Comparison of ENCODE assay signal across 14 cellular contexts in the genomic region with DNA sequence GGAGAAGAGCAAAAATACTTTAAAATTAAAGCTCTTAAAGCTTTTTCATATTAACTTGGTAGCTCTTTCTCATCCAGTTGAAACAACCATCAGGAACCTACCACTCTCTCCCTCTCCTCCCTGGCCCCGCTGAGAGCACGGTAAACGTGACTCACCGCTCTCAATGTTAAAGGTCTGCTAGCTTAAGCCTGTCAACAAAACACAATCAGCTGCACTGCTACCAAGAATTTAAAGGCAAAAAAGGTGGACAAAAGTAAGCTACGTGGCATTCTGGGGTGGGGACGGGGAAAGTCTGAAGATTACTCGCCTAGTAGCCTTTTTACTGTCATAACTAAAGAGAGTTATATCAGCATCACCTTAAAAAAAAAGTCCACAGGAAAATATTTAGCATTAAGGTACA. TPM values are rescaled to one million over a fixed set of nuclear protein-coding genes. Genes with fewer than 3 reads are reported as not detected.
DNase-seq lines count a peak whose midpoint lies in the region; ATAC-seq, FAIRE-seq and TF ChIP-seq lines count a peak whose summit lies in the region.
"Had no signal": no experiment of that assay in that cellular context is flagged by ENCODE, and none has a peak within 500 bp of the region (broad histone marks: within the 10 kb centered on the region; RNA-seq: fewer than 3 reads in every experiment).

No MANE protein-coding gene starts in this region.

- H3K27me3 ChIP-seq in Caco-2 (replicated peaks; ENCODE audit: control insufficient read depth, insufficient read depth, low read length) (no peaks in the 10 kb centered on the region), GM23248 (replicated peaks; ENCODE audit: insufficient read depth) (no peaks in the 10 kb centered on the region), astrocyte (ENCODE audit: insufficient read depth, low read length) (no peaks in the 10 kb centered on the region)
- H3K27me3 ChIP-seq: testis had no signal

- intact Hi-C loops in Caco-2 (cut with micrococcal nuclease; ENCODE audit: unreplicated experiment): no loop called here

- H3K4me3 ChIP-seq in Caco-2 (ENCODE audit: low read depth, low read length) (no peak overlapping the region), GM23248 (no peak overlapping the region), astrocyte (ENCODE audit: insufficient read depth, low read depth, low read length) (no peak overlapping the region)
- H3K4me3 ChIP-seq: testis had no signal

- H3K27ac Mint-ChIP-seq in Caco-2 (ENCODE audit: unreplicated experiment): no peak overlapping the region
- no peak overlapping the region for H3K27ac Mint-ChIP-seq in astrocyte (ENCODE audit: unreplicated experiment)
- H3K27ac Mint-ChIP-seq: activated CD4-positive, alpha-beta T cell treated with anti-CD3 and anti-CD28 coated beads, Interleukin-2, amount 10 ng/mL, durations not matched to agents 7 days and 5 days; activated naive CD8-positive, alpha-beta T cell treated with anti-CD3 and anti-CD28 coated beads, Interleukin-2, amount 10 ng/mL, durations not matched to agents 7 days and 5 days; natural killer cell treated with Interleukin-12 subunit alpha and Interleukin-12 subunit beta and Interleukin-15 and Interleukin-18, amount 100 ng/mL, for 72 hours had no signal

- H3K36me3 Mint-ChIP-seq in Caco-2 (ENCODE audit: insufficient read depth, unreplicated experiment): peaks cover 67% of the 10 kb centered on the region
- H3K36me3 Mint-ChIP-seq in astrocyte (ENCODE audit: low read depth, unreplicated experiment): peaks cover 4% of the 10 kb centered on the region
- H3K36me3 Mint-ChIP-seq: natural killer cell treated with Interleukin-12 subunit alpha and Interleukin-12 subunit beta and Interleukin-15 and Interleukin-18, amount 100 ng/mL, for 72 hours had no signal

- H3K9me3 ChIP-seq in Caco-2 (no peaks in the 10 kb centered on the region), GM23248 (ENCODE audit: low read depth) (no peaks in the 10 kb centered on the region), astrocyte (ENCODE audit: insufficient read depth, low read depth, low read length) (no peaks in the 10 kb centered on the region)
- H3K9me3 ChIP-seq: testis had no signal

- H3K9ac ChIP-seq in GM23248 (no peak overlapping the region), astrocyte (ENCODE audit: low read length) (no peak overlapping the region)
- H3K9ac ChIP-seq: KMS-11 had no signal

- in situ Hi-C loops in GM23248 (cut with MboI): loop anchor here (10.0 kb wide), 1 partner anchor 73 kb away; no protein-coding TSS in a partner anchor

- H3K9me3 Mint-ChIP-seq in Caco-2 (ENCODE audit: unreplicated experiment) (no peaks in the 10 kb centered on the region), astrocyte (ENCODE audit: unreplicated experiment) (no peaks in the 10 kb centered on the region)
- H3K9me3 Mint-ChIP-seq: activated CD4-positive, alpha-beta T cell treated with anti-CD3 and anti-CD28 coated beads, Interleukin-2, amount 10 ng/mL, durations not matched to agents 7 days and 5 days; activated naive CD8-positive, alpha-beta T cell treated with anti-CD3 and anti-CD28 coated beads, Interleukin-2, amount 10 ng/mL, durations not matched to agents 7 days and 5 days; CD8-positive, alpha-beta memory T cell; natural killer cell treated with Interleukin-12 subunit alpha and Interleukin-12 subunit beta and Interleukin-15 and Interleukin-18, amount 100 ng/mL, for 72 hours had no signal

- POLR2A ChIA-PET in Caco-2 (lab: Charles Lee): no interaction called here

- BruUV-seq in Caco-2 (replicated peaks; lab: Mats Ljungman, UMichigan): no TSS peak

- H3K27ac ChIP-seq in GM23248 (no peak overlapping the region), astrocyte (ENCODE audit: low read depth, low read length) (no peak overlapping the region)
- H3K27ac ChIP-seq: KMS-11, testis had no signal

- no peaks in the 10 kb centered on the region for H3K9me2 ChIP-seq in GM23248 (ENCODE audit: insufficient read depth)

- no peak for ATAC-seq in GM21529 (IDR thresholded peaks at IDR 0.05; ENCODE audit: unreplicated experiment)
- ATAC-seq: natural killer cell treated with Interleukin-12 subunit alpha and Interleukin-12 subunit beta and Interleukin-15 and Interleukin-18, amount 100 ng/mL, for 72 hours had no signal

- no peak for FAIRE-seq in astrocyte (lab: Jason Lieb, UNC)

- H4K20me1 ChIP-seq in GM23248 (ENCODE audit: insufficient read depth) (no peaks in the 10 kb centered on the region), astrocyte (ENCODE audit: insufficient read depth, low read length) (peaks cover 4% of the 10 kb centered on the region)

- H3K4me3 Mint-ChIP-seq in Caco-2 (ENCODE audit: unreplicated experiment) (peak overlapping the region; percentile 16), astrocyte (ENCODE audit: unreplicated experiment) (no peak overlapping the region)
- H3K4me3 Mint-ChIP-seq: activated CD4-positive, alpha-beta T cell treated with anti-CD3 and anti-CD28 coated beads, Interleukin-2, amount 10 ng/mL, durations not matched to agents 7 days and 5 days; activated naive CD8-positive, alpha-beta T cell treated with anti-CD3 and anti-CD28 coated beads, Interleukin-2, amount 10 ng/mL, durations not matched to agents 7 days and 5 days; CD8-positive, alpha-beta memory T cell; natural killer cell treated with Interleukin-12 subunit alpha and Interleukin-12 subunit beta and Interleukin-15 and Interleukin-18, amount 100 ng/mL, for 72 hours had no signal

- DNase-seq in Caco-2 (peak in 1 of 2 experiments; percentile 34), GM23248 (peak; percentile 28), astrocyte (ENCODE audit: low read depth) (peak; percentile 63), kidney tubule cell (ENCODE audit: low spot score) (peak; percentile 49), NCI-H2081 (lab: John Stamatoyannopoulos, UW) (no peak), C1 segment of cervical spinal cord (lab: John Stamatoyannopoulos, UW) (no peak)
- DNase-seq: activated CD4-positive, alpha-beta T cell treated with anti-CD3 and anti-CD28 coated beads, Interleukin-2, amount 10 ng/mL, durations not matched to agents 7 days and 5 days; activated naive CD8-positive, alpha-beta T cell treated with anti-CD3 and anti-CD28 coated beads, Interleukin-2, amount 10 ng/mL, durations not matched to agents 7 days and 5 days; CD8-positive, alpha-beta memory T cell; effector CD4-positive, alpha-beta T cell; testis had no signal

- no peaks in the 10 kb centered on the region for H3K4me1 Mint-ChIP-seq in Caco-2 (ENCODE audit: low read depth, unreplicated experiment)
- peaks cover 11% of the 10 kb centered on the region for H3K4me1 Mint-ChIP-seq in astrocyte (ENCODE audit: low read depth, unreplicated experiment)

- H3K4me2 ChIP-seq in GM23248 (ENCODE audit: unreplicated experiment) (no peak overlapping the region), astrocyte (ENCODE audit: low read length) (peak overlapping the region; percentile 13)
- H3K4me2 ChIP-seq: KMS-11 had no signal

- H3K79me2 ChIP-seq in GM23248 (ENCODE audit: insufficient read depth): peaks cover 6% of the 10 kb centered on the region; the same call in 1 of the 2 replicates
- no peaks in the 10 kb centered on the region for H3K79me2 ChIP-seq in astrocyte (ENCODE audit: insufficient read depth, low read length)

- H3K27me3 Mint-ChIP-seq in Caco-2 (ENCODE audit: insufficient read depth, unreplicated experiment) (no peaks in the 10 kb centered on the region), astrocyte (ENCODE audit: low read depth, unreplicated experiment) (no peaks in the 10 kb centered on the region)
- H3K27me3 Mint-ChIP-seq: activated CD4-positive, alpha-beta T cell treated with anti-CD3 and anti-CD28 coated beads, Interleukin-2, amount 10 ng/mL, durations not matched to agents 7 days and 5 days; activated naive CD8-positive, alpha-beta T cell treated with anti-CD3 and anti-CD28 coated beads, Interleukin-2, amount 10 ng/mL, durations not matched to agents 7 days and 5 days; CD8-positive, alpha-beta memory T cell; natural killer cell treated with Interleukin-12 subunit alpha and Interleukin-12 subunit beta and Interleukin-15 and Interleukin-18, amount 100 ng/mL, for 72 hours had no signal

- CTCF ChIA-PET in Caco-2 (lab: Charles Lee): interaction anchor here (0.6 to 1.2 kb wide), 3 partner anchors 38 to 703 kb away, joined by 3 to 7 read pairs (median 5); a partner anchor contains a TSS

- 87 to 90% methylated on average over 7 of the region's 7 CpGs for WGBS in GM23248 (ENCODE audit: low coverage in 1 of 2, low lambda C conversion rate in 2 of 2, missing lambda C conversion rate in 2 of 2), 2 experiments

- no peak overlapping the region for H2AFZ ChIP-seq in GM23248
- H2AFZ ChIP-seq in astrocyte (ENCODE audit: low read depth, low read length): no peak overlapping the region

- H3K4me1 ChIP-seq in Caco-2 (no peaks in the 10 kb centered on the region), GM23248 (ENCODE audit: insufficient read depth) (no peaks in the 10 kb centered on the region), astrocyte (ENCODE audit: insufficient read depth, low read length) (peaks cover 7% of the 10 kb centered on the region)
- H3K4me1 ChIP-seq: testis had no signal

- H3K36me3 ChIP-seq in Caco-2 (ENCODE audit: control insufficient read depth, insufficient read depth, low read length) (no peaks in the 10 kb centered on the region; the same call in 1 of the 2 replicates), GM23248 (ENCODE audit: low read depth) (peaks cover 77% of the 10 kb centered on the region), astrocyte (ENCODE audit: insufficient read depth, low read length) (peaks cover 29% of the 10 kb centered on the region)

- TF ChIP-seq CTCF in Caco-2 (IDR thresholded peaks at IDR 0.05; ENCODE audit: insufficient read depth in 1 of 2, low read depth in 1 of 2, low read length in 1 of 2, severe bottlenecking in 1 of 2, unreplicated experiment in 1 of 2) (no peak), astrocyte (IDR thresholded peaks at IDR 0.05; ENCODE audit: insufficient read depth, low read depth, low read length) (no peak)

- peaks cover 71% of the 10 kb centered on the region for H3F3A ChIP-seq in GM23248 (ENCODE audit: insufficient read depth)

RNA-seq across cellular contexts. Expression of a gene that starts 8.4 kb away (rescaled TPM):
- total RNA-seq in Caco-2 (2022) (0.12 and 0.25 TPM in 2 replicates), astrocyte (0.10 TPM in 1 of 2 replicates, not detected in the other)
- 0.11 TPM in 1 of 2 replicates, not detected in the other for total RNA-seq in GM23248 (2014; rRNA removed; shearing (Covaris generic))
- not detected in 2 replicates for polyA plus RNA-seq in GM23248 (2016; fragmentation: Nextera tagmentation; extraction: Ambion mirVana)

RNA-seq across cellular contexts. Expression of a gene that starts 37.9 kb away (rescaled TPM):
- total RNA-seq in Caco-2 (2022) (0.09 and 0.16 TPM in 2 replicates), astrocyte (1.3 and 1.4 TPM in 2 replicates)
- total RNA-seq in GM23248 (2014; rRNA removed; shearing (Covaris generic)): 16.4 and 24.2 TPM in 2 replicates
- polyA plus RNA-seq in GM23248 (2016; fragmentation: Nextera tagmentation; extraction: Ambion mirVana): 20.9 and 21.2 TPM in 2 replicates
- total RNA-seq: activated CD4-positive, alpha-beta T cell treated with anti-CD3 and anti-CD28 coated beads, Interleukin-2, amount 10 ng/mL, durations not matched to agents 7 days and 5 days; activated naive CD8-positive, alpha-beta T cell treated with anti-CD3 and anti-CD28 coated beads, Interleukin-2, amount 10 ng/mL, durations not matched to agents 7 days and 5 days; CD8-positive, alpha-beta memory T cell; natural killer cell treated with Interleukin-12 subunit alpha and Interleukin-12 subunit beta and Interleukin-15 and Interleukin-18, amount 100 ng/mL, for 72 hours had no signal
- polyA plus RNA-seq: CD8-positive, alpha-beta memory T cell had no signal

RNA-seq across cellular contexts. Expression of a gene that starts 56.3 kb away (rescaled TPM):
- total RNA-seq in Caco-2 (2022): not detected in 2 replicates
- not detected in 2 replicates for total RNA-seq in GM23248 (2014; rRNA removed; shearing (Covaris generic))
- polyA plus RNA-seq in GM23248 (2016; fragmentation: Nextera tagmentation; extraction: Ambion mirVana): not detected in 2 replicates
- not detected in 2 replicates for total RNA-seq in astrocyte
- total RNA-seq: activated CD4-positive, alpha-beta T cell treated with anti-CD3 and anti-CD28 coated beads, Interleukin-2, amount 10 ng/mL, durations not matched to agents 7 days and 5 days; activated naive CD8-positive, alpha-beta T cell treated with anti-CD3 and anti-CD28 coated beads, Interleukin-2, amount 10 ng/mL, durations not matched to agents 7 days and 5 days; CD8-positive, alpha-beta memory T cell; natural killer cell treated with Interleukin-12 subunit alpha and Interleukin-12 subunit beta and Interleukin-15 and Interleukin-18, amount 100 ng/mL, for 72 hours had no signal
- polyA plus RNA-seq: CD8-positive, alpha-beta memory T cell had no signal

Comparison
In these comparisons a context has a peak if more than half of its experiments do, and no peak if none do; other contexts are left out.
1. DNase-seq: peak in GM23248 (single experiment), astrocyte (single experiment) and kidney tubule cell (single experiment); none in NCI-H2081 (0 of 2) and C1 segment of cervical spinal cord (0 of 14).